ENCODE assay signal across 9 cellular contexts in genomic region chr16:28935924-28936783, GRCh38. TPM values are rescaled to one million over a fixed set of nuclear protein-coding genes. Genes with fewer than 3 reads are reported as not detected.
DNase-seq lines count a peak whose midpoint lies in the region; ATAC-seq and TF ChIP-seq lines count a peak whose summit lies in the region.
"Had no signal": no experiment of that assay in that cellular context is flagged by ENCODE, and none has a peak within 500 bp of the region (broad histone marks: within the 10 kb centered on the region; RNA-seq: fewer than 3 reads in every experiment).

No MANE protein-coding gene starts in this region.

- 28% methylated on average over 36 of the region's 36 CpGs for WGBS in liver

- no peaks in the 10 kb centered on the region for H3K27me3 ChIP-seq in liver (ENCODE audit: control insufficient read depth in 4 of 4, insufficient read depth in 4 of 4, low read length in 3 of 4)

- H3K9me3 ChIP-seq in liver (ENCODE audit: control insufficient read depth in 4 of 4, low read length in 3 of 4), result no peaks in the 10 kb centered on the region

- TF ChIP-seq RAD21 in liver (IDR thresholded peaks at IDR 0.05), result no peak

- H3K4me3 ChIP-seq in coronary artery (peak overlapping the region; percentile 42), liver (ENCODE audit: low read depth in 1 of 3, low read length in 3 of 3) (no peak overlapping the region)

- H3K9ac ChIP-seq in liver (ENCODE audit: low read depth in 1 of 2, low read length in 2 of 2), result no peak overlapping the region

- H3K27ac ChIP-seq in coronary artery (no peak overlapping the region), liver (ENCODE audit: low read depth in 1 of 2, low read length in 2 of 2) (no peak overlapping the region)

- H3K4me1 ChIP-seq in liver (ENCODE audit: control insufficient read depth in 4 of 4, insufficient read depth in 4 of 4, low read length in 3 of 4), result peaks cover 0 to 5% (median 0%) of the 10 kb centered on the region in 4 donors

- TF ChIP-seq CTCF in coronary artery (IDR thresholded peaks at IDR 0.05) (no peak), liver (IDR thresholded peaks at IDR 0.05; ENCODE audit: low read depth, low read length, missing input control) (no peak)

- ATAC-seq in GM21576 (IDR thresholded peaks at IDR 0.05; ENCODE audit: unreplicated experiment), result peak; percentile 59

- DNase-seq in COLO829 (ENCODE audit: low spot score), result peak; percentile 95
- DNase-seq in MV-4-11 (lab: John Stamatoyannopoulos, UW), result peak; percentile 95
- DNase-seq in activated CD4-positive, alpha-beta T cell treated with anti-CD3 and anti-CD28 coated beads for 48 hours, result peak; percentile 95
- DNase-seq in coronary artery (ENCODE audit: low spot score), result peak; percentile 78
- peak; percentile 70 to 85 (median 74) for DNase-seq in stimulated activated CD4-positive, alpha-beta T cell treated with anti-CD3 and anti-CD28 coated beads, TNF-alpha, amount 100 ng/mL, for 24 hours (ENCODE audit: low read depth in 3 of 3)
- DNase-seq in NCI-H2171 treated with DMSO at 0.1 percent for 48 hours (lab: John Stamatoyannopoulos, UW), result no peak

- H3K36me3 ChIP-seq in liver (ENCODE audit: control insufficient read depth in 4 of 4, insufficient read depth in 3 of 4, low read depth in 1 of 4, low read length in 3 of 4), result no peaks in the 10 kb centered on the region

TF ChIP-seq in liver, 16 proteins besides CTCF, POLR2A, EP300 and RAD21:
- TF ChIP-seq SP1 (IDR thresholded peaks at IDR 0.05) (peak; percentile 52), EGR1 (IDR thresholded peaks at IDR 0.05; ENCODE audit: low read depth in 2 of 2) (no peak)

RNA-seq across cellular contexts. Expression of gene CD19, which starts 4.4 kb away (rescaled TPM):
- 1 to 10 TPM in 1 of 2 donors, under 1 TPM in 1; 0.17 to 1.2 TPM for total RNA-seq in liver
- polyA plus RNA-seq in liver, result under 1 TPM; 0.08 to 0.82 TPM
- total RNA-seq: M059J had no signal

RNA-seq across cellular contexts. Expression of gene RABEP2, which starts 11.1 kb away (rescaled TPM):
- total RNA-seq in liver, result 10 to 100 TPM in 1 of 2 donors, 1 to 10 TPM in 1; 7.5 to 16.1 TPM
- 1 to 10 TPM; 3.0 to 9.1 TPM for polyA plus RNA-seq in liver

RNA-seq across cellular contexts. Expression of gene NFATC2IP, which starts 14.6 kb away (rescaled TPM):
- total RNA-seq in liver, result 10 to 100 TPM; 16.7 to 17.6 TPM
- 1 to 10 TPM; 5.8 to 7.1 TPM for polyA plus RNA-seq in liver

RNA-seq across cellular contexts. Expression of gene SPNS1, which starts 38.4 kb away (rescaled TPM):
- total RNA-seq in liver, result 10 to 100 TPM; 11.5 to 19.1 TPM
- polyA plus RNA-seq in liver, result 10 to 100 TPM; 12.2 to 20.5 TPM

RNA-seq across cellular contexts. Expression of gene LAT, which starts 48.7 kb away (rescaled TPM):
- 1 to 10 TPM; 1.3 to 2.3 TPM for total RNA-seq in liver
- 1 to 10 TPM; 1.5 to 1.8 TPM for polyA plus RNA-seq in liver
